ENCODE assay signal across 1 cellular context in the genomic region with DNA sequence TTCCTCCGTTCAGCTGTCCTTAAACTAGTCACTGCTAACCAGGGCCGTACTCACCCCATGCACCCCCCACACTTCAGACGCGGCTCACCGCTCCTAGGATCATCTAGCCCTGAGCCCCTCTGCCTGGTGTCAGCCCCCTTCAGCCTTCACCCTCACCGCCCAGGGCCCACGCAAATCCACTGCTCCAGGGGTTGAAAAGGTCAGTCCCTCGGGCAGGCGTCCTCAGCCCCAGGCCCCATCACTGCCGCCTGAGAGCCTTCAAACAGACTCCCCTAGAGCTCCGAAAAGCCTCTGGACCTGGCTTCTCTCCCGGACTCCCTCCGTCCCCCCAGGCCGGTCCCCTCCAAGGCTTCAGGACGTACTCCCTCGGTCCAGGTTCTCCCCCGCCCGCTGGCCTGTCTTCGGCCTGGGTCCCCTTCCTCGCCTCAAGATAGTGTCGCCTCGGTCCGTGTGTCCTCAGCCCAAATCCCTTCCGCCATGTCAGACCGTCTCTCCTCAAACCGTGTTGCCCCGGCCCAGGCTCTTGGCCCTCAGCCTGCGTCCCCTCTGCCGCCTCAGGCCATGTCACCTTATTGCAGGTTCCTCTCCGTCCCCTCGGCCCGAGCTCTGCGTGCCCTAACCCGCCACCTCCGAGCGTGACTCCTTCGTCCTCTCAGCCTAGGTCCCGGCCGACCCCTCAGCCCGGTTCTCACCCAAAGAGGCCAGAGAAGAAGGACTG.
TF ChIP-seq lines count a peak whose summit lies in the region.

No MANE protein-coding gene starts in this region.

TF ChIP-seq in K562, 482 proteins besides CTCF, POLR2A, EP300 and RAD21 (continued from another document and continues in another):
- TF ChIP-seq PHF20 (IDR thresholded peaks at IDR 0.05; ENCODE audit: partially characterized antibody) (no peak), HNRNPK (IDR thresholded peaks at IDR 0.05; ENCODE audit: low read depth, low read length, poor library complexity, severe bottlenecking) (no peak), NONO (IDR thresholded peaks at IDR 0.05; ENCODE audit: low read depth in 2 of 2, low read length in 1 of 2) (no peak), TOE1 (IDR thresholded peaks at IDR 0.05; ENCODE audit: borderline replicate concordance) (no peak), TOE1 (CRISPR knock-in tag; IDR thresholded peaks at IDR 0.05; ENCODE audit: borderline replicate concordance, low read depth) (0 out of 2 replicates have a peak, but pooled peaks have one; percentile 58), TAF7 (tag; IDR thresholded peaks at IDR 0.05) (no peak), ETV1 (tag; conservative IDR thresholded peaks at IDR 0.05; ENCODE audit: low read depth) (no peak), ZBTB17 (CRISPR knock-in tag; IDR thresholded peaks at IDR 0.05) (no peak), PHF21A (IDR thresholded peaks at IDR 0.05; ENCODE audit: borderline replicate concordance, low read depth) (no peak), MTA3 (IDR thresholded peaks at IDR 0.05; ENCODE audit: borderline replicate concordance) (no peak), NFRKB (IDR thresholded peaks at IDR 0.05; ENCODE audit: low read depth) (no peak), CSDE1 (IDR thresholded peaks at IDR 0.05) (no peak), ZNF696 (CRISPR knock-in tag; conservative IDR thresholded peaks at IDR 0.05) (no peak), HNRNPL (IDR thresholded peaks at IDR 0.05; ENCODE audit: low read depth, low read length) (no peak), KDM5B (IDR thresholded peaks at IDR 0.05; ENCODE audit: insufficient replicate concordance, low read depth, low read length) (no peak), FOXP1 (CRISPR knock-in tag; IDR thresholded peaks at IDR 0.05) (0 out of 2 replicates have a peak, but pooled peaks have one; percentile 10), ZNF184 (CRISPR knock-in tag; IDR thresholded peaks at IDR 0.05) (no peak), PTRF (tag; IDR thresholded peaks at IDR 0.05) (no peak), NFATC3 (IDR thresholded peaks at IDR 0.05) (no peak), GATAD2B (IDR thresholded peaks at IDR 0.05; ENCODE audit: borderline replicate concordance) (no peak), ZC3H4 (CRISPR knock-in tag; IDR thresholded peaks at IDR 0.05; ENCODE audit: borderline replicate concordance) (no peak), BRCA1 (IDR thresholded peaks at IDR 0.05) (no peak), BRCA1 (CRISPR knock-in tag; IDR thresholded peaks at IDR 0.05) (peak; percentile 95; the same call in 1 of the 2 replicates), KDM2B (CRISPR knock-in tag; IDR thresholded peaks at IDR 0.05) (no peak), ZSCAN29 (IDR thresholded peaks at IDR 0.05) (no peak), ZBTB7A (IDR thresholded peaks at IDR 0.05; ENCODE audit: borderline replicate concordance, control insufficient read depth, low read depth, low read length) (no peak), ZNF124 (CRISPR knock-in tag; IDR thresholded peaks at IDR 0.05) (no peak), ZNF717 (CRISPR knock-in tag; IDR thresholded peaks at IDR 0.05) (no peak), MBD2 (IDR thresholded peaks at IDR 0.05; ENCODE audit: borderline replicate concordance, low read depth) (no peak), YY1 (IDR thresholded peaks at IDR 0.05; ENCODE audit: borderline replicate concordance in 1 of 3, control insufficient read depth in 1 of 3, extremely low read depth in 1 of 3, insufficient read depth in 3 of 3, insufficient read length in 1 of 3, insufficient replicate concordance in 2 of 3, low read depth in 1 of 3, low read length in 2 of 3) (peak in 1 of 3 experiments; percentile 6), SIRT6 (IDR thresholded peaks at IDR 0.05; ENCODE audit: low read depth, low read length) (no peak), NCOA1 (IDR thresholded peaks at IDR 0.05; ENCODE audit: low read depth) (no peak), SUPT5H (IDR thresholded peaks at IDR 0.05) (no peak), DACH1 (IDR thresholded peaks at IDR 0.05; ENCODE audit: partially characterized antibody) (no peak), GABPB1 (CRISPR knock-in tag; IDR thresholded peaks at IDR 0.05) (no peak), RBM34 (IDR thresholded peaks at IDR 0.05; ENCODE audit: borderline replicate concordance, insufficient read depth, low read length) (no peak), KLF16 (IDR thresholded peaks at IDR 0.05) (no peak), ZNF444 (CRISPR knock-in tag; IDR thresholded peaks at IDR 0.05) (no peak), KAT7 (CRISPR knock-in tag; IDR thresholded peaks at IDR 0.05; ENCODE audit: borderline replicate concordance) (peak; percentile 55; the same call in 1 of the 2 replicates)
- TF ChIP-seq, protein P1, sequence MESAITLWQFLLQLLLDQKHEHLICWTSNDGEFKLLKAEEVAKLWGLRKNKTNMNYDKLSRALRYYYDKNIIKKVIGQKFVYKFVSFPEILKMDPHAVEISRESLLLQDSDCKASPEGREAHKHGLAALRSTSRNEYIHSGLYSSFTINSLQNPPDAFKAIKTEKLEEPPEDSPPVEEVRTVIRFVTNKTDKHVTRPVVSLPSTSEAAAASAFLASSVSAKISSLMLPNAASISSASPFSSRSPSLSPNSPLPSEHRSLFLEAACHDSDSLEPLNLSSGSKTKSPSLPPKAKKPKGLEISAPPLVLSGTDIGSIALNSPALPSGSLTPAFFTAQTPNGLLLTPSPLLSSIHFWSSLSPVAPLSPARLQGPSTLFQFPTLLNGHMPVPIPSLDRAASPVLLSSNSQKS (CRISPR knock-in tag; IDR thresholded peaks at IDR 0.05), result no peak
- TF ChIP-seq, protein P2, sequence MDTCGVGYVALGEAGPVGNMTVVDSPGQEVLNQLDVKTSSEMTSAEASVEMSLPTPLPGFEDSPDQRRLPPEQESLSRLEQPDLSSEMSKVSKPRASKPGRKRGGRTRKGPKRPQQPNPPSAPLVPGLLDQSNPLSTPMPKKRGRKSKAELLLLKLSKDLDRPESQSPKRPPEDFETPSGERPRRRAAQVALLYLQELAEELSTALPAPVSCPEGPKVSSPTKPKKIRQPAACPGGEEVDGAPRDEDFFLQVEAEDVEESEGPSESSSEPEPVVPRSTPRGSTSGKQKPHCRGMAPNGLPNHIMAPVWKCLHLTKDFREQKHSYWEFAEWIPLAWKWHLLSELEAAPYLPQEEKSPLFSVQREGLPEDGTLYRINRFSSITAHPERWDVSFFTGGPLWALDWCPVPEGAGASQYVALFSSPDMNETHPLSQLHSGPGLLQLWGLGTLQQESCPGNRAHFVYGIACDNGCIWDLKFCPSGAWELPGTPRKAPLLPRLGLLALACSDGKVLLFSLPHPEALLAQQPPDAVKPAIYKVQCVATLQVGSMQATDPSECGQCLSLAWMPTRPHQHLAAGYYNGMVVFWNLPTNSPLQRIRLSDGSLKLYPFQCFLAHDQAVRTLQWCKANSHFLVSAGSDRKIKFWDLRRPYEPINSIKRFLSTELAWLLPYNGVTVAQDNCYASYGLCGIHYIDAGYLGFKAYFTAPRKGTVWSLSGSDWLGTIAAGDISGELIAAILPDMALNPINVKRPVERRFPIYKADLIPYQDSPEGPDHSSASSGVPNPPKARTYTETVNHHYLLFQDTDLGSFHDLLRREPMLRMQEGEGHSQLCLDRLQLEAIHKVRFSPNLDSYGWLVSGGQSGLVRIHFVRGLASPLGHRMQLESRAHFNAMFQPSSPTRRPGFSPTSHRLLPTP (IDR thresholded peaks at IDR 0.05; ENCODE audit: borderline replicate concordance, extremely low read depth, insufficient read length), result no peak
- TF ChIP-seq, protein P3, sequence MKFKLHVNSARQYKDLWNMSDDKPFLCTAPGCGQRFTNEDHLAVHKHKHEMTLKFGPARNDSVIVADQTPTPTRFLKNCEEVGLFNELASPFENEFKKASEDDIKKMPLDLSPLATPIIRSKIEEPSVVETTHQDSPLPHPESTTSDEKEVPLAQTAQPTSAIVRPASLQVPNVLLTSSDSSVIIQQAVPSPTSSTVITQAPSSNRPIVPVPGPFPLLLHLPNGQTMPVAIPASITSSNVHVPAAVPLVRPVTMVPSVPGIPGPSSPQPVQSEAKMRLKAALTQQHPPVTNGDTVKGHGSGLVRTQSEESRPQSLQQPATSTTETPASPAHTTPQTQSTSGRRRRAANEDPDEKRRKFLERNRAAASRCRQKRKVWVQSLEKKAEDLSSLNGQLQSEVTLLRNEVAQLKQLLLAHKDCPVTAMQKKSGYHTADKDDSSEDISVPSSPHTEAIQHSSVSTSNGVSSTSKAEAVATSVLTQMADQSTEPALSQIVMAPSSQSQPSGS (CRISPR knock-in tag; IDR thresholded peaks at IDR 0.05), result no peak
- TF ChIP-seq, protein P4, sequence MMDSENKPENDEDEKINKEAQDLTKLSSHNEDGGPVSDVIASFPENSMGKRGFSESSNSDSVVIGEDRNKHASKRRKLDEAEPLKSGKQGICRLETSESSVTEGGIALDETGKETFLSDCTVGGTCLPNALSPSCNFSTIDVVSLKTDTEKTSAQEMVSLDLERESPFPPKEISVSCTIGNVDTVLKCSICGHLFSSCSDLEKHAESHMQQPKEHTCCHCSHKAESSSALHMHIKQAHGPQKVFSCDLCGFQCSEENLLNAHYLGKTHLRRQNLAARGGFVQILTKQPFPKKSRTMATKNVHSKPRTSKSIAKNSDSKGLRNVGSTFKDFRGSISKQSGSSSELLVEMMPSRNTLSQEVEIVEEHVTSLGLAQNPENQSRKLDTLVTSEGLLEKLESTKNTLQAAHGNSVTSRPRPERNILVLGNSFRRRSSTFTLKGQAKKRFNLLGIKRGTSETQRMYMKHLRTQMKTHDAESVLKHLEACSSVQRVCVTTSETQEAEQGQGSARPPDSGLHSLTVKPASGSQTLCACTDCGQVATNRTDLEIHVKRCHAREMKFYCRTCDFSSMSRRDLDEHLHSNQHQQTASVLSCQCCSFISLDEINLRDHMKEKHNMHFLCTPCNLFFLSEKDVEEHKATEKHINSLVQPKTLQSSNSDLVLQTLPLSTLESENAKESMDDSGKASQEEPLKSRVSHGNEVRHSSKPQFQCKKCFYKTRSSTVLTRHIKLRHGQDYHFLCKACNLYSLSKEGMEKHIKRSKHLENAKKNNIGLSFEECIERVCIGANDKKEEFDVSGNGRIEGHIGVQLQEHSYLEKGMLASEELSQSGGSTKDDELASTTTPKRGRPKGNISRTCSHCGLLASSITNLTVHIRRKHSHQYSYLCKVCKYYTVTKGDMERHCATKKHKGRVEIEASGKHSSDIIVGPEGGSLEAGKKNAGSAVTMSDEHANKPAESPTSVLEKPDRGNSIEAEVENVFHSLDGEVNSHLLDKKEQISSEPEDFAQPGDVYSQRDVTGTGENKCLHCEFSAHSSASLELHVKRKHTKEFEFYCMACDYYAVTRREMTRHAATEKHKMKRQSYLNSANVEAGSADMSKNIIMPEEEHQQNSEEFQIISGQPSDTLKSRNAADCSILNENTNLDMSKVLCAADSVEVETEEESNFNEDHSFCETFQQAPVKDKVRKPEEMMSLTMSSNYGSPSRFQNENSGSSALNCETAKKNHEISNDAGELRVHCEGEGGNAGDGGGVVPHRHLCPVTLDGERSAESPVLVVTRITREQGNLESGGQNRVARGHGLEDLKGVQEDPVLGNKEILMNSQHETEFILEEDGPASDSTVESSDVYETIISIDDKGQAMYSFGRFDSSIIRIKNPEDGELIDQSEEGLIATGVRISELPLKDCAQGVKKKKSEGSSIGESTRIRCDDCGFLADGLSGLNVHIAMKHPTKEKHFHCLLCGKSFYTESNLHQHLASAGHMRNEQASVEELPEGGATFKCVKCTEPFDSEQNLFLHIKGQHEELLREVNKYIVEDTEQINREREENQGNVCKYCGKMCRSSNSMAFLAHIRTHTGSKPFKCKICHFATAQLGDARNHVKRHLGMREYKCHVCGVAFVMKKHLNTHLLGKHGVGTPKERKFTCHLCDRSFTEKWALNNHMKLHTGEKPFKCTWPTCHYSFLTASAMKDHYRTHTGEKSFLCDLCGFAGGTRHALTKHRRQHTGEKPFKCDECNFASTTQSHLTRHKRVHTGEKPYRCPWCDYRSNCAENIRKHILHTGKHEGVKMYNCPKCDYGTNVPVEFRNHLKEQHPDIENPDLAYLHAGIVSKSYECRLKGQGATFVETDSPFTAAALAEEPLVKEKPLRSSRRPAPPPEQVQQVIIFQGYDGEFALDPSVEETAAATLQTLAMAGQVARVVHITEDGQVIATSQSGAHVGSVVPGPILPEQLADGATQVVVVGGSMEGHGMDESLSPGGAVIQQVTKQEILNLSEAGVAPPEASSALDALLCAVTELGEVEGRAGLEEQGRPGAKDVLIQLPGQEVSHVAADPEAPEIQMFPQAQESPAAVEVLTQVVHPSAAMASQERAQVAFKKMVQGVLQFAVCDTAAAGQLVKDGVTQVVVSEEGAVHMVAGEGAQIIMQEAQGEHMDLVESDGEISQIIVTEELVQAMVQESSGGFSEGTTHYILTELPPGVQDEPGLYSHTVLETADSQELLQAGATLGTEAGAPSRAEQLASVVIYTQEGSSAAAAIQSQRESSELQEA (IDR thresholded peaks at IDR 0.05; ENCODE audit: low read depth), result no peak
- TF ChIP-seq, protein P5, sequence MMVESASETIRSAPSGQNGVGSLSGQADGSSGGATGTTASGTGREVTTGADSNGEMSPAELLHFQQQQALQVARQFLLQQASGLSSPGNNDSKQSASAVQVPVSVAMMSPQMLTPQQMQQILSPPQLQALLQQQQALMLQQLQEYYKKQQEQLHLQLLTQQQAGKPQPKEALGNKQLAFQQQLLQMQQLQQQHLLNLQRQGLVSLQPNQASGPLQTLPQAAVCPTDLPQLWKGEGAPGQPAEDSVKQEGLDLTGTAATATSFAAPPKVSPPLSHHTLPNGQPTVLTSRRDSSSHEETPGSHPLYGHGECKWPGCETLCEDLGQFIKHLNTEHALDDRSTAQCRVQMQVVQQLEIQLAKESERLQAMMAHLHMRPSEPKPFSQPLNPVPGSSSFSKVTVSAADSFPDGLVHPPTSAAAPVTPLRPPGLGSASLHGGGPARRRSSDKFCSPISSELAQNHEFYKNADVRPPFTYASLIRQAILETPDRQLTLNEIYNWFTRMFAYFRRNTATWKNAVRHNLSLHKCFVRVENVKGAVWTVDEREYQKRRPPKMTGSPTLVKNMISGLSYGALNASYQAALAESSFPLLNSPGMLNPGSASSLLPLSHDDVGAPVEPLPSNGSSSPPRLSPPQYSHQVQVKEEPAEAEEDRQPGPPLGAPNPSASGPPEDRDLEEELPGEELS (CRISPR knock-in tag; IDR thresholded peaks at IDR 0.05; ENCODE audit: borderline replicate concordance), result peak; percentile 34; the same call in 1 of the 2 replicates
- TF ChIP-seq, protein P6, sequence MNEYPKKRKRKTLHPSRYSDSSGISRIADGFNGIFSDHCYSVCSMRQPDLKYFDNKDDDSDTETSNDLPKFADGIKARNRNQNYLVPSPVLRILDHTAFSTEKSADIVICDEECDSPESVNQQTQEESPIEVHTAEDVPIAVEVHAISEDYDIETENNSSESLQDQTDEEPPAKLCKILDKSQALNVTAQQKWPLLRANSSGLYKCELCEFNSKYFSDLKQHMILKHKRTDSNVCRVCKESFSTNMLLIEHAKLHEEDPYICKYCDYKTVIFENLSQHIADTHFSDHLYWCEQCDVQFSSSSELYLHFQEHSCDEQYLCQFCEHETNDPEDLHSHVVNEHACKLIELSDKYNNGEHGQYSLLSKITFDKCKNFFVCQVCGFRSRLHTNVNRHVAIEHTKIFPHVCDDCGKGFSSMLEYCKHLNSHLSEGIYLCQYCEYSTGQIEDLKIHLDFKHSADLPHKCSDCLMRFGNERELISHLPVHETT (CRISPR knock-in tag; conservative IDR thresholded peaks at IDR 0.05 in 1 of 2, IDR thresholded peaks at IDR 0.05 in 1 of 2), result no peak
- TF ChIP-seq, protein P7, sequence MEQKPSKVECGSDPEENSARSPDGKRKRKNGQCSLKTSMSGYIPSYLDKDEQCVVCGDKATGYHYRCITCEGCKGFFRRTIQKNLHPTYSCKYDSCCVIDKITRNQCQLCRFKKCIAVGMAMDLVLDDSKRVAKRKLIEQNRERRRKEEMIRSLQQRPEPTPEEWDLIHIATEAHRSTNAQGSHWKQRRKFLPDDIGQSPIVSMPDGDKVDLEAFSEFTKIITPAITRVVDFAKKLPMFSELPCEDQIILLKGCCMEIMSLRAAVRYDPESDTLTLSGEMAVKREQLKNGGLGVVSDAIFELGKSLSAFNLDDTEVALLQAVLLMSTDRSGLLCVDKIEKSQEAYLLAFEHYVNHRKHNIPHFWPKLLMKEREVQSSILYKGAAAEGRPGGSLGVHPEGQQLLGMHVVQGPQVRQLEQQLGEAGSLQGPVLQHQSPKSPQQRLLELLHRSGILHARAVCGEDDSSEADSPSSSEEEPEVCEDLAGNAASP (IDR thresholded peaks at IDR 0.05), result no peak
